ENCODE assay signal across 8 cellular contexts in genomic region chr1:1019122-1019999, GRCh38. TPM values are rescaled to one million over a fixed set of nuclear protein-coding genes. Genes with fewer than 3 reads are reported as not detected.
DNase-seq lines count a peak whose midpoint lies in the region; ATAC-seq and TF ChIP-seq lines count a peak whose summit lies in the region.

No MANE protein-coding gene starts in this region.

- H3K9ac ChIP-seq in DND-41 (ENCODE audit: low read depth, low read length), result peak overlapping the region; percentile 53
- no peak overlapping the region for H3K9ac ChIP-seq in HUES48 (ENCODE audit: low read depth, low read length)
- no peak overlapping the region for H3K9ac ChIP-seq in SK-N-SH

- WGBS in SK-N-SH (ENCODE audit: low lambda C conversion rate), result 16% methylated on average over 6 of the region's 91 CpGs

- H3K27ac ChIP-seq in DND-41 (ENCODE audit: low read length) (peak overlapping the region; percentile 52), HUES48 (ENCODE audit: low read depth, low read length) (peak overlapping the region; percentile 91), SK-N-SH (ENCODE audit: low read depth in 2 of 2, low read length in 1 of 2) (peak overlapping the region in 1 of 2 experiments; percentile 81; a peak in 2 of 4 replicates)

- no peaks in the 10 kb centered on the region for H3K27me3 Mint-ChIP-seq in activated naive CD4-positive, alpha-beta T cell treated with anti-CD3 and anti-CD28 coated beads, Interleukin-2, amount 50 U/mL, for 24 hours

- H3K36me3 ChIP-seq in DND-41 (ENCODE audit: insufficient read depth, low read length) (no peaks in the 10 kb centered on the region), HUES48 (ENCODE audit: control insufficient read depth, insufficient read depth, low read length) (peaks cover 4% of the 10 kb centered on the region; the same call in 1 of the 2 replicates), SK-N-SH (replicated peaks in 1 of 2; ENCODE audit: control insufficient read depth in 1 of 2, insufficient read depth in 2 of 2, low read length in 1 of 2) (peaks cover 0 to 4% of the 10 kb centered on the region in 2 experiments)

- CTCF ChIA-PET in SK-N-SH (lab: Yijun Ruan, JAX), result interaction anchor here (0.6 to 6.0 kb wide), 19 partner anchors 9 to 103 kb away, joined by 3 to 46 read pairs (median 4); partner anchors contain the start of gene PERM1

- H3K27ac Mint-ChIP-seq in activated naive CD4-positive, alpha-beta T cell treated with anti-CD3 and anti-CD28 coated beads, Interleukin-2, amount 50 U/mL, for 24 hours, result no peak overlapping the region

- DNase-seq in DND-41 (peak; percentile 82), SK-N-SH (peak; percentile 99), Right ventricle myocardium inferior (ENCODE audit: missing footprints) (peak; percentile 88), posterior vena cava (ENCODE audit: low spot score) (peak; percentile 94), ureter (ENCODE audit: low spot score) (peak; percentile 80)

- no peaks in the 10 kb centered on the region for H3K27me3 ChIP-seq in DND-41 (ENCODE audit: insufficient read depth, low read length, poor library complexity)
- no peaks in the 10 kb centered on the region; the same call in 1 of the 2 replicates for H3K27me3 ChIP-seq in HUES48 (ENCODE audit: control insufficient read depth, insufficient read depth, low read length)
- H3K27me3 ChIP-seq in SK-N-SH (ENCODE audit: insufficient read depth), result no peaks in the 10 kb centered on the region

- H3F3A ChIP-seq in SK-N-SH (replicated peaks; ENCODE audit: insufficient read depth), result no peaks in the 10 kb centered on the region

- H4K20me1 ChIP-seq in DND-41 (ENCODE audit: insufficient read depth, low read length), result peaks cover 26% of the 10 kb centered on the region
- H4K20me1 ChIP-seq in SK-N-SH (ENCODE audit: insufficient read depth), result no peaks in the 10 kb centered on the region

- no peaks in the 10 kb centered on the region for H3K9me3 Mint-ChIP-seq in activated naive CD4-positive, alpha-beta T cell treated with anti-CD3 and anti-CD28 coated beads, Interleukin-2, amount 50 U/mL, for 24 hours

- H3K9me3 ChIP-seq in DND-41 (ENCODE audit: insufficient read depth, low read length, severe bottlenecking) (no peaks in the 10 kb centered on the region), HUES48 (ENCODE audit: control insufficient read depth, insufficient read depth, low read length) (no peaks in the 10 kb centered on the region), SK-N-SH (no peaks in the 10 kb centered on the region)

- POLR2A ChIA-PET in SK-N-SH (lab: Yijun Ruan, JAX), result interaction anchor here (0.6 to 1.4 kb wide), 2 partner anchors 14 to 26 kb away, joined by 5 to 6 read pairs; no protein-coding TSS in a partner anchor

- H2AFZ ChIP-seq in DND-41 (ENCODE audit: low read depth, low read length) (peak overlapping the region; percentile 75), SK-N-SH (ENCODE audit: low read depth) (no peak overlapping the region)

- TF ChIP-seq CTCF in DND-41 (IDR thresholded peaks at IDR 0.05; ENCODE audit: borderline replicate concordance, extremely low read depth, low read length, poor library complexity, severe bottlenecking) (peak; percentile 64), SK-N-SH (IDR thresholded peaks at IDR 0.05) (peak; percentile 44)

- no peak for TF ChIP-seq EP300 in SK-N-SH (IDR thresholded peaks at IDR 0.05; ENCODE audit: borderline replicate concordance in 1 of 2, low read depth in 1 of 2, low read length in 1 of 2)

- TF ChIP-seq RAD21 in SK-N-SH (IDR thresholded peaks at IDR 0.05; ENCODE audit: low read length), result no peak

- no peaks in the 10 kb centered on the region for H3K9me2 ChIP-seq in SK-N-SH

- ATAC-seq in DND-41 (ENCODE audit: insufficient read depth, low read depth) (peak; percentile 65), GM21423 (IDR thresholded peaks at IDR 0.05; ENCODE audit: unreplicated experiment) (peak; percentile 59), Right ventricle myocardium inferior (peak; percentile 94)

- H3K79me2 ChIP-seq in DND-41 (ENCODE audit: insufficient read depth, low read length), result peaks cover 6% of the 10 kb centered on the region; the same call in 1 of the 2 replicates
- H3K79me2 ChIP-seq in SK-N-SH (ENCODE audit: insufficient read depth), result no peaks in the 10 kb centered on the region

- peak overlapping the region; percentile 71 for H3K4me2 ChIP-seq in DND-41 (ENCODE audit: insufficient read depth, low read length)
- H3K4me2 ChIP-seq in SK-N-SH, result no peak overlapping the region

- H3K4me3 ChIP-seq in DND-41 (ENCODE audit: low read depth in 1 of 2, low read length in 2 of 2), result peak overlapping the region in 1 of 2 experiments; percentile 56; a peak in 2 of 4 replicates
- H3K4me3 ChIP-seq in HUES48 (ENCODE audit: low read depth, low read length), result peak overlapping the region; percentile 45; the same call in 1 of the 2 replicates
- H3K4me3 ChIP-seq in SK-N-SH (ENCODE audit: low read depth in 2 of 2, low read length in 1 of 2), result peak overlapping the region in 1 of 2 experiments; percentile 50; a peak in 2 of 4 replicates

- peak overlapping the region; percentile 64 for H3K4me3 Mint-ChIP-seq in activated naive CD4-positive, alpha-beta T cell treated with anti-CD3 and anti-CD28 coated beads, Interleukin-2, amount 50 U/mL, for 24 hours

- intact Hi-C loops in Right ventricle myocardium inferior (cut with DNase I) (no loop called here), posterior vena cava (cut with DNase I) (no loop called here)

- H3K36me3 Mint-ChIP-seq in activated naive CD4-positive, alpha-beta T cell treated with anti-CD3 and anti-CD28 coated beads, Interleukin-2, amount 50 U/mL, for 24 hours, result no peaks in the 10 kb centered on the region

- H3K4me1 ChIP-seq in DND-41 (ENCODE audit: insufficient read depth, low read length) (peaks cover 32% of the 10 kb centered on the region), HUES48 (ENCODE audit: control insufficient read depth, insufficient read depth, low read length) (peaks cover 34% of the 10 kb centered on the region), SK-N-SH (ENCODE audit: control insufficient read depth in 1 of 2, insufficient read depth in 2 of 2, low read depth in 1 of 2, low read length in 1 of 2) (peaks cover 0 to 10% of the 10 kb centered on the region in 2 experiments; a peak in 1 of 4 replicates)

- H3K4me1 Mint-ChIP-seq in activated naive CD4-positive, alpha-beta T cell treated with anti-CD3 and anti-CD28 coated beads, Interleukin-2, amount 50 U/mL, for 24 hours, result peaks cover 19% of the 10 kb centered on the region

TF ChIP-seq in SK-N-SH, 30 proteins besides CTCF, POLR2A, EP300 and RAD21 (continues in another document):
- peak; percentile 15; the same call in 1 of the 2 replicates for TF ChIP-seq SMC3 (IDR thresholded peaks at IDR 0.05; ENCODE audit: low read depth, low read length)
- TF ChIP-seq MEF2A (IDR thresholded peaks at IDR 0.05; ENCODE audit: borderline replicate concordance, low read depth), result no peak
- TF ChIP-seq, protein P1, sequence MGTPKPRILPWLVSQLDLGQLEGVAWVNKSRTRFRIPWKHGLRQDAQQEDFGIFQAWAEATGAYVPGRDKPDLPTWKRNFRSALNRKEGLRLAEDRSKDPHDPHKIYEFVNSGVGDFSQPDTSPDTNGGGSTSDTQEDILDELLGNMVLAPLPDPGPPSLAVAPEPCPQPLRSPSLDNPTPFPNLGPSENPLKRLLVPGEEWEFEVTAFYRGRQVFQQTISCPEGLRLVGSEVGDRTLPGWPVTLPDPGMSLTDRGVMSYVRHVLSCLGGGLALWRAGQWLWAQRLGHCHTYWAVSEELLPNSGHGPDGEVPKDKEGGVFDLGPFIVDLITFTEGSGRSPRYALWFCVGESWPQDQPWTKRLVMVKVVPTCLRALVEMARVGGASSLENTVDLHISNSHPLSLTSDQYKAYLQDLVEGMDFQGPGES (IDR thresholded peaks at IDR 0.05; ENCODE audit: low read depth, low read length), result no peak
- TF ChIP-seq, protein P2, sequence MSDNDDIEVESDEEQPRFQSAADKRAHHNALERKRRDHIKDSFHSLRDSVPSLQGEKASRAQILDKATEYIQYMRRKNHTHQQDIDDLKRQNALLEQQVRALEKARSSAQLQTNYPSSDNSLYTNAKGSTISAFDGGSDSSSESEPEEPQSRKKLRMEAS (IDR thresholded peaks at IDR 0.05; ENCODE audit: low read depth), result no peak
- no peak for TF ChIP-seq RFX5 (IDR thresholded peaks at IDR 0.05; ENCODE audit: low read length)
- no peak for TF ChIP-seq PBX3 (IDR thresholded peaks at IDR 0.05)

RNA-seq across cellular contexts. Expression of gene AGRN, which starts 0.6 kb away (rescaled TPM):
- polyA plus RNA-seq in SK-N-SH (2012; rRNA removed), result 24.0 and 31.6 TPM in 2 replicates
- polyA plus RNA-seq in SK-N-SH (2012; cell fraction: cytosol; rRNA removed), result 12.6 and 21.4 TPM in 2 replicates
- polyA plus RNA-seq in SK-N-SH (2012; cell fraction: nucleus; rRNA removed), result 141 and 187 TPM in 2 replicates
- total RNA-seq in Right ventricle myocardium inferior (14.1 TPM), posterior vena cava (10 to 100 TPM; 18.8 to 26.8 TPM), ureter (227 TPM)

RNA-seq across cellular contexts. Expression of gene ISG15, which starts 6.1 kb away (rescaled TPM):
- polyA plus RNA-seq in SK-N-SH (2012; rRNA removed), result 22.9 and 28.6 TPM in 2 replicates
- 14.3 and 16.1 TPM in 2 replicates for polyA plus RNA-seq in SK-N-SH (2012; cell fraction: cytosol; rRNA removed)
- polyA plus RNA-seq in SK-N-SH (2012; cell fraction: nucleus; rRNA removed), result 15.0 and 31.2 TPM in 2 replicates
- total RNA-seq in Right ventricle myocardium inferior, result 19.2 TPM
- total RNA-seq in posterior vena cava, result 10 to 100 TPM; 22.9 to 47.3 TPM
- total RNA-seq in ureter, result 14.9 TPM

RNA-seq across cellular contexts. Expression of gene HES4, which starts 19.5 kb away (rescaled TPM):
- 4.2 and 4.7 TPM in 2 replicates for polyA plus RNA-seq in SK-N-SH (2012; rRNA removed)
- 0.26 and 0.32 TPM in 2 replicates for polyA plus RNA-seq in SK-N-SH (2012; cell fraction: cytosol; rRNA removed)
- 43.9 and 52.7 TPM in 2 replicates for polyA plus RNA-seq in SK-N-SH (2012; cell fraction: nucleus; rRNA removed)
- total RNA-seq in Right ventricle myocardium inferior, result 36.7 TPM
- 10 to 100 TPM; 53.5 to 54.4 TPM for total RNA-seq in posterior vena cava
- total RNA-seq in ureter, result 63.6 TPM

RNA-seq across cellular contexts. Expression of gene PERM1, which starts 37.5 kb away (rescaled TPM):
- polyA plus RNA-seq in SK-N-SH (2012; rRNA removed), result 0.18 and 0.25 TPM in 2 replicates
- 0.13 and 0.18 TPM in 2 replicates for polyA plus RNA-seq in SK-N-SH (2012; cell fraction: cytosol; rRNA removed)
- 0.73 and 1.4 TPM in 2 replicates for polyA plus RNA-seq in SK-N-SH (2012; cell fraction: nucleus; rRNA removed)
- 174 TPM for total RNA-seq in Right ventricle myocardium inferior
- under 1 TPM in 1 of 2 donors, not detected in 1; 0.24 TPM for total RNA-seq in posterior vena cava
- 0.10 TPM for total RNA-seq in ureter

RNA-seq across cellular contexts. Expression of gene PLEKHN1, which starts 53.1 kb away (rescaled TPM):
- polyA plus RNA-seq in SK-N-SH (2012; rRNA removed), result not detected in 2 replicates
- polyA plus RNA-seq in SK-N-SH (2012; cell fraction: cytosol; rRNA removed), result not detected in 2 replicates
- 0.13 and 0.25 TPM in 2 replicates for polyA plus RNA-seq in SK-N-SH (2012; cell fraction: nucleus; rRNA removed)
- total RNA-seq in Right ventricle myocardium inferior (not detected), posterior vena cava (under 1 TPM; 0.86 to 0.88 TPM), ureter (28.5 TPM)
